9 cellular contexts compared by ENCODE assay signal in the genomic region with DNA sequence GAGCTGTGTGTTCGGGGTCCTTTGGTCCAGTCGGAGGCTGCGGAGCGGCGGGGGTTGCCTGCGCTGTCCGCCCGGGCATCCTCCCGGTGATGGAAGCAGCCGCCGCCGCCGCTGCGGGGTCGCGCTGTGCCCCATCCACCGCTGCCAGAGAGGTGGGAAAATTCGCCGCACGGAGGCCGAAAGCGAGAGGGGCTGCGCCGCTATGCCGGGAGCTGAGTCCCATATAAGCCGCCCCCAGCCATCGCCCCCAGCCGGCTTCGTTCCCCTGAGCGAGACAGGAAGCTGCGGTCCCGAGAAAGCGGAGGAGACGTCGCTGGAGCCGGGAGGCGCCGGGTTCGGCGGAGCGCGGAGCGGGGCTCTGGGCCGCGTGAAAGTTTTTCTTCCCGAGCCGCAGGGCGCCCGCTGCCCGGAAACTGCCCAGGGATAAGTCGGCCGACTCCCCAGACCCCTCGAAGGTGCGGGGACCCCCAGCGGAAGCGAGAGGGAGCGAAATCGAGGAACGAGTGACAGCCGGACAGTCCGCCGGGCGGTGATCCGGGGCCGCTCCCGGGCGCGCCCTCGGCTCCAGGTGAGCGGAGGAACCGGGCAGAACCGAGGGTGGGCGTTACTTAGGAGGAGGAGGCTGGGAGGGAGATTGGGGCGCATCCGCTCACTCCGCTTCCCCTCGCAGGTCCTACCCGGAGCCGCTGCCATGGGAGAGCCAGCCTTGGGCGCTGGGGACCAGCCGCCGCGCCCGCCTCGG. TPM values are rescaled to one million over a fixed set of nuclear protein-coding genes. Genes with fewer than 3 reads are reported as not detected.
A peak's percentile ranks its signal among the peaks of the same experiment; 100 is the strongest.
DNase-seq lines count a peak whose midpoint lies in the region; ATAC-seq, FAIRE-seq and TF ChIP-seq lines count a peak whose summit lies in the region.
"Had no signal": no experiment of that assay in that cellular context is flagged by ENCODE, and none has a peak within 500 bp of the region (broad histone marks: within the 10 kb centered on the region; RNA-seq: fewer than 3 reads in every experiment).

No MANE protein-coding gene starts in this region.

- peaks cover 8% of the 10 kb centered on the region for H3K79me2 ChIP-seq in astrocyte (ENCODE audit: insufficient read depth, low read length)

- peak overlapping the region; percentile 90 for H3K4me2 ChIP-seq in astrocyte (ENCODE audit: low read length)

- peak overlapping the region; percentile 64 for H3K4me3 ChIP-seq in RWPE2 (ENCODE audit: severe bottlenecking)
- H3K4me3 ChIP-seq in astrocyte (ENCODE audit: insufficient read depth, low read depth, low read length), result peak overlapping the region; percentile 80
- H3K4me3 ChIP-seq in iPS-15b (ENCODE audit: low read depth, low read length), result peak overlapping the region; percentile 93
- H3K4me3 ChIP-seq in small intestine (ENCODE audit: low read depth in 1 of 2, low read length in 2 of 2), result peak overlapping the region; percentile 63 to 76

- H3K4me1 Mint-ChIP-seq in astrocyte (ENCODE audit: low read depth, unreplicated experiment), result peaks cover 2% of the 10 kb centered on the region

- no peak overlapping the region for H3K27ac ChIP-seq in RWPE2 (ENCODE audit: poor library complexity, severe bottlenecking)
- peak overlapping the region; percentile 47 for H3K27ac ChIP-seq in astrocyte (ENCODE audit: low read depth, low read length)
- H3K27ac ChIP-seq in small intestine (ENCODE audit: low read depth in 1 of 2, low read length in 1 of 2), result peak overlapping the region in 1 of 2 donors; percentile 75
- H3K27ac ChIP-seq: 22Rv1 had no signal

- H3K9me3 ChIP-seq in RWPE2 (ENCODE audit: severe bottlenecking), result peaks cover 2% of the 10 kb centered on the region
- no peaks in the 10 kb centered on the region for H3K9me3 ChIP-seq in astrocyte (ENCODE audit: insufficient read depth, low read depth, low read length)
- no peaks in the 10 kb centered on the region for H3K9me3 ChIP-seq in iPS-15b (ENCODE audit: control insufficient read depth, insufficient read depth, low read length)
- H3K9me3 ChIP-seq in small intestine (ENCODE audit: control insufficient read depth, low read depth), result peaks cover 2% of the 10 kb centered on the region

- TF ChIP-seq CTCF in RWPE2 (IDR thresholded peaks at IDR 0.05; ENCODE audit: poor library complexity, severe bottlenecking) (no peak), astrocyte (IDR thresholded peaks at IDR 0.05; ENCODE audit: insufficient read depth, low read depth, low read length) (no peak)

- no peaks in the 10 kb centered on the region for H4K20me1 ChIP-seq in astrocyte (ENCODE audit: insufficient read depth, low read length)

- H3K27ac Mint-ChIP-seq in astrocyte (ENCODE audit: unreplicated experiment), result no peak overlapping the region

- peaks cover 1% of the 10 kb centered on the region for H3K36me3 Mint-ChIP-seq in astrocyte (ENCODE audit: low read depth, unreplicated experiment)

- H3K4me1 ChIP-seq in RWPE2 (ENCODE audit: insufficient read depth, poor library complexity, severe bottlenecking) (no peaks in the 10 kb centered on the region), astrocyte (ENCODE audit: insufficient read depth, low read length) (peaks cover 6% of the 10 kb centered on the region), iPS-15b (ENCODE audit: control insufficient read depth, insufficient read depth, low read length) (peaks cover 2% of the 10 kb centered on the region), small intestine (ENCODE audit: control insufficient read depth in 2 of 2, insufficient read depth in 1 of 2, low read depth in 1 of 2, low read length in 1 of 2) (no peaks in the 10 kb centered on the region)

- ATAC-seq in HG02938 (IDR thresholded peaks at IDR 0.05; ENCODE audit: unreplicated experiment) (peak; percentile 4), RWPE2 (ENCODE audit: low read depth) (peak; percentile 49)

- H3K4me3 Mint-ChIP-seq in astrocyte (ENCODE audit: unreplicated experiment), result peak overlapping the region; percentile 86

- DNase-seq in DMS 273 (lab: John Stamatoyannopoulos, UW; ENCODE audit: unreplicated experiment) (peak; percentile 82), DMS 273 treated with DMSO at 0.1 percent for 48 hours (lab: John Stamatoyannopoulos, UW) (no peak), RWPE2 (ENCODE audit: low spot score) (no peak), astrocyte (ENCODE audit: low read depth) (no peak), small intestine (no peak), globus pallidus (ENCODE audit: low spot score) (no peak)

- H3K27me3 Mint-ChIP-seq in astrocyte (ENCODE audit: low read depth, unreplicated experiment), result peaks cover 16% of the 10 kb centered on the region

- peak overlapping the region; percentile 79 for H3K9ac ChIP-seq in astrocyte (ENCODE audit: low read length)
- H3K9ac ChIP-seq in iPS-15b (ENCODE audit: low read depth, low read length), result no peak overlapping the region

- H3K9me3 Mint-ChIP-seq in astrocyte (ENCODE audit: unreplicated experiment), result no peaks in the 10 kb centered on the region

- no peaks in the 10 kb centered on the region for H3K36me3 ChIP-seq in RWPE2 (ENCODE audit: low read depth)
- no peaks in the 10 kb centered on the region for H3K36me3 ChIP-seq in astrocyte (ENCODE audit: insufficient read depth, low read length)
- H3K36me3 ChIP-seq in iPS-15b (ENCODE audit: control insufficient read depth, insufficient read depth, low read length), result peaks cover 7% of the 10 kb centered on the region
- H3K36me3 ChIP-seq in small intestine (ENCODE audit: control insufficient read depth in 2 of 2, insufficient read depth in 2 of 2, low read length in 2 of 2), result no peaks in the 10 kb centered on the region

- H2AFZ ChIP-seq in astrocyte (ENCODE audit: low read depth, low read length), result peak overlapping the region; percentile 90

- FAIRE-seq in astrocyte (lab: Jason Lieb, UNC), result no peak
- FAIRE-seq in small intestine (lab: Jason Lieb, UNC), result no peak

- no peaks in the 10 kb centered on the region for H3K27me3 ChIP-seq in RWPE2 (ENCODE audit: insufficient read depth, poor library complexity, severe bottlenecking)
- H3K27me3 ChIP-seq in astrocyte (ENCODE audit: insufficient read depth, low read length), result no peaks in the 10 kb centered on the region
- H3K27me3 ChIP-seq in iPS-15b (ENCODE audit: control insufficient read depth, insufficient read depth, low read length), result peaks cover 18% of the 10 kb centered on the region
- peaks cover 0 to 14% of the 10 kb centered on the region in 2 donors for H3K27me3 ChIP-seq in small intestine (ENCODE audit: control insufficient read depth in 2 of 2, insufficient read depth in 2 of 2, low read length in 2 of 2)

- 0 to 1% (median 0%) methylated on average over 69 to 85 of the region's 85 CpGs for WGBS in small intestine, 3 donors

RNA-seq across cellular contexts. Expression of gene CHST2, which starts 0.6 kb away (rescaled TPM):
- total RNA-seq in astrocyte, result 11.8 and 13.4 TPM in 2 replicates
- 1 to 10 TPM in 1 of 3 donors, under 1 TPM in 1, not detected in 1; 0.81 to 2.2 TPM for polyA plus RNA-seq in small intestine
